Comparison of ENCODE assay signal across 8 cellular contexts in genomic region chr3:47780727-47781325, GRCh38. TPM values are rescaled to one million over a fixed set of nuclear protein-coding genes. Genes with fewer than 3 reads are reported as not detected.
DNase-seq lines count a peak whose midpoint lies in the region; ATAC-seq lines count a peak whose summit lies in the region.

No MANE protein-coding gene starts in this region.

- H3K4me1 ChIP-seq in HUES6 (ENCODE audit: control insufficient read depth, insufficient read depth, low read length): peaks cover 11% of the 10 kb centered on the region; the same call in 1 of the 2 replicates
- peaks cover 7% of the 10 kb centered on the region for H3K4me1 ChIP-seq in iPS-18a (ENCODE audit: control insufficient read depth, low read depth, low read length)

- ATAC-seq in activated naive CD4-positive, alpha-beta T cell treated with anti-CD3 and anti-CD28 coated beads, Interleukin-2, amount 50 U/mL, for 72 hours: no peak
- no peak for ATAC-seq in stimulated activated memory B cell treated with anti-CD40 and anti-IgM and Interleukin-4, amounts not matched to agents 10 μg/mL and 1 μg/mL and 100 μg/mL, for 72 hours

- H3K27me3 Mint-ChIP-seq in stimulated activated memory B cell treated with anti-CD40 and anti-IgM and Interleukin-4, amounts not matched to agents 10 μg/mL and 1 μg/mL and 100 μg/mL, for 72 hours: no peaks in the 10 kb centered on the region

- peak overlapping the region; percentile 78 for H3K4me3 ChIP-seq in HUES6 (ENCODE audit: low read depth, low read length)
- H3K4me3 ChIP-seq in iPS-18a (ENCODE audit: low read length): peak overlapping the region; percentile 80

- H3K4me3 Mint-ChIP-seq in stimulated activated memory B cell treated with anti-CD40 and anti-IgM and Interleukin-4, amounts not matched to agents 10 μg/mL and 1 μg/mL and 100 μg/mL, for 72 hours: peak overlapping the region; percentile 95

- peaks cover 11 to 12% of the 10 kb centered on the region in 2 donors for H3K36me3 Mint-ChIP-seq in activated naive CD4-positive, alpha-beta T cell treated with anti-CD3 and anti-CD28 coated beads, Interleukin-2, amount 50 U/mL, for 72 hours
- peaks cover 6% of the 10 kb centered on the region for H3K36me3 Mint-ChIP-seq in stimulated activated memory B cell treated with anti-CD40 and anti-IgM and Interleukin-4, amounts not matched to agents 10 μg/mL and 1 μg/mL and 100 μg/mL, for 72 hours

- DNase-seq in NCI-H2107 treated with DMSO at 0.1 percent for 48 hours (lab: John Stamatoyannopoulos, UW; ENCODE audit: unreplicated experiment) (peak; percentile 10), NCI-H2107 (lab: John Stamatoyannopoulos, UW) (no peak), NCI-H1048 (lab: John Stamatoyannopoulos, UW) (no peak)
- DNase-seq in activated naive CD4-positive, alpha-beta T cell treated with anti-CD3 and anti-CD28 coated beads, Interleukin-2, amount 50 U/mL, for 72 hours (ENCODE audit: low spot score in 2 of 2): no peak
- DNase-seq in activated effector memory CD4-positive, alpha-beta T cell treated with Interleukin-2 at 50 U/mL for 16 hours: no peak

- peak overlapping the region; percentile 96 for H3K9ac ChIP-seq in HUES6 (ENCODE audit: low read length)
- peak overlapping the region; percentile 95 for H3K9ac ChIP-seq in iPS-18a (ENCODE audit: low read length)

- no peaks in the 10 kb centered on the region for H3K9me3 Mint-ChIP-seq in activated naive CD4-positive, alpha-beta T cell treated with anti-CD3 and anti-CD28 coated beads, Interleukin-2, amount 50 U/mL, for 72 hours
- H3K9me3 Mint-ChIP-seq in stimulated activated memory B cell treated with anti-CD40 and anti-IgM and Interleukin-4, amounts not matched to agents 10 μg/mL and 1 μg/mL and 100 μg/mL, for 72 hours: no peaks in the 10 kb centered on the region

- peak overlapping the region; percentile 90 for H3K27ac Mint-ChIP-seq in activated naive CD4-positive, alpha-beta T cell treated with anti-CD3 and anti-CD28 coated beads, Interleukin-2, amount 50 U/mL, for 72 hours
- peak overlapping the region; percentile 96 for H3K27ac Mint-ChIP-seq in stimulated activated memory B cell treated with anti-CD40 and anti-IgM and Interleukin-4, amounts not matched to agents 10 μg/mL and 1 μg/mL and 100 μg/mL, for 72 hours

- peaks cover 23% of the 10 kb centered on the region for H3K4me1 Mint-ChIP-seq in stimulated activated memory B cell treated with anti-CD40 and anti-IgM and Interleukin-4, amounts not matched to agents 10 μg/mL and 1 μg/mL and 100 μg/mL, for 72 hours

- H3K27ac ChIP-seq in HUES6 (ENCODE audit: low read depth, low read length) (peak overlapping the region; percentile 96), iPS-18a (ENCODE audit: low read length) (peak overlapping the region; percentile 49)

- H3K36me3 ChIP-seq in HUES6 (ENCODE audit: control insufficient read depth, insufficient read depth, low read length) (peaks cover 14% of the 10 kb centered on the region), iPS-18a (ENCODE audit: control insufficient read depth, low read depth, low read length) (no peaks in the 10 kb centered on the region)

- H3K9me3 ChIP-seq in HUES6 (ENCODE audit: control insufficient read depth, insufficient read depth, low read depth, low read length): no peaks in the 10 kb centered on the region
- no peaks in the 10 kb centered on the region for H3K9me3 ChIP-seq in iPS-18a (ENCODE audit: control insufficient read depth, low read depth, low read length)

- H3K27me3 ChIP-seq in HUES6 (ENCODE audit: control insufficient read depth, insufficient read depth, low read length) (no peaks in the 10 kb centered on the region), iPS-18a (ENCODE audit: control insufficient read depth, insufficient read depth, low read length) (no peaks in the 10 kb centered on the region)

RNA-seq across cellular contexts. Expression of gene SMARCC1, which starts 0.9 kb away (rescaled TPM):
- 100 to 1,000 TPM in 1 of 2 donors, 10 to 100 TPM in 1; 98.9 to 138 TPM for total RNA-seq in activated naive CD4-positive, alpha-beta T cell treated with anti-CD3 and anti-CD28 coated beads, Interleukin-2, amount 50 U/mL, for 72 hours

RNA-seq across cellular contexts. Expression of gene DHX30, which starts 22.1 kb away (rescaled TPM):
- 10 to 100 TPM; 62.2 to 84.4 TPM for total RNA-seq in activated naive CD4-positive, alpha-beta T cell treated with anti-CD3 and anti-CD28 coated beads, Interleukin-2, amount 50 U/mL, for 72 hours
